Comparison of ENCODE assay signal across 9 cellular contexts in the genomic region with DNA sequence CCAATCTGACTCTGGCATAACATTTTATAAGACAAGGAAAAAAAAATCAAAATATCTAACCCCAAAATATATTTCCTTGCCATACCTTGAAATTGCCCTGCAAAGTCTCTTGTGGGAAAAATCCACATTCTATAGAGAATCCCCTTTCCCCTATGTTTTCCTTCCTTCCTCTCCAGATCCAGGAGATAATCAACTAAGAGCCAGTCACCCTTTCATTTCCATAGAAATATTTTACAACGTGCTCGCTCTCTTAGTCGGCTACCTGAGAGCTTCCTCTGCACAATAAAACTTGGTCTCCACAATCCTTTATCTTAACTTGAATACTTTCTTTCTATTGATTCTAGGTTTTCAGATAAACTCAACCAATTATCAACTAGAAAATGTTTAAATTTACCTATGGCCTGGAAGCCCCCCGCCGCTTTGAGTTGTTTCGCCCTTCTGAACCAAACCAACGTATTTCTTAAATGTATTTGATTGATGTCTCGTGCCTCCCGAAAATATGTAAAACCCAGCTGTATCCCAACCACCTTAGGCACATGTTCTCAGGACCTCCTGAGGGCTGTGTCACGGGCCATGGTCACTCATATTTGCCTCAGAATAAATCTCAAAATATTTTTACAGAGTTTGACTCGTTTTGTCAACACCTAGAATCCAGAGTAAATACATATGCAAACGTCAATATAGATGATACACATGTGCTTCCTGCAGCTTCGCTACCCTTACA. TPM values are rescaled to one million over a fixed set of nuclear protein-coding genes. Genes with fewer than 3 reads are reported as not detected.
DNase-seq lines count a peak whose midpoint lies in the region; ATAC-seq lines count a peak whose summit lies in the region.
"Had no signal": no experiment of that assay in that cellular context is flagged by ENCODE, and none has a peak within 500 bp of the region (broad histone marks: within the 10 kb centered on the region; RNA-seq: fewer than 3 reads in every experiment).

No MANE protein-coding gene starts in this region.

- H3K9me3 ChIP-seq in iPS-18c (ENCODE audit: control insufficient read depth, insufficient read depth, low read length) = no peaks in the 10 kb centered on the region

- H3K9me3 Mint-ChIP-seq in activated T-helper 17 cell treated with anti-CD3 and anti-CD28 coated beads, Interleukin-2, amount 50 U/mL, for 72 hours = no peaks in the 10 kb centered on the region
- H3K9me3 Mint-ChIP-seq in stimulated activated naive CD8-positive, alpha-beta T cell treated with anti-CD3 and anti-CD28 coated beads, Interleukin-15, amount 100 ng/mL, for 72 hours = peaks cover 0 to 5% of the 10 kb centered on the region in 2 donors

- in situ Hi-C loops in G401 (cut with HindIII; ENCODE audit: low sequenced_read_pairs) = no loop called here

- peaks cover 12% of the 10 kb centered on the region for H3K36me3 Mint-ChIP-seq in activated T-helper 17 cell treated with anti-CD3 and anti-CD28 coated beads, Interleukin-2, amount 50 U/mL, for 72 hours (ENCODE audit: low read depth)

- H3K4me3 ChIP-seq in iPS-18c (ENCODE audit: insufficient read depth, low read depth, low read length) = peak overlapping the region; percentile 99

- DNase-seq in DMS 273 (lab: John Stamatoyannopoulos, UW; ENCODE audit: unreplicated experiment) (peak; percentile 16), DMS 273 treated with DMSO at 0.1 percent for 48 hours (lab: John Stamatoyannopoulos, UW) (no peak), G401 (ENCODE audit: low spot score) (no peak)
- no peak for DNase-seq in stimulated activated naive CD8-positive, alpha-beta T cell treated with anti-CD3 and anti-CD28 coated beads, Interleukin-15, amount 100 ng/mL, for 72 hours
- DNase-seq in activated CD4-positive, alpha-beta T cell treated with anti-CD3 and anti-CD28 coated beads for 4 hours = no peak
- DNase-seq: 8988T had no signal

- ATAC-seq in activated T-helper 17 cell treated with anti-CD3 and anti-CD28 coated beads, Interleukin-2, amount 50 U/mL, for 72 hours (replicated peaks) = no peak
- ATAC-seq in stimulated activated naive CD8-positive, alpha-beta T cell treated with anti-CD3 and anti-CD28 coated beads, Interleukin-15, amount 100 ng/mL, for 72 hours = no peak
- ATAC-seq in HG03039 (IDR thresholded peaks at IDR 0.05; ENCODE audit: unreplicated experiment) = no peak

- H3K27me3 Mint-ChIP-seq in activated T-helper 17 cell treated with anti-CD3 and anti-CD28 coated beads, Interleukin-2, amount 50 U/mL, for 72 hours = no peaks in the 10 kb centered on the region
- no peaks in the 10 kb centered on the region for H3K27me3 Mint-ChIP-seq in stimulated activated naive CD8-positive, alpha-beta T cell treated with anti-CD3 and anti-CD28 coated beads, Interleukin-15, amount 100 ng/mL, for 72 hours

- peak overlapping the region; percentile 92 for H3K27ac Mint-ChIP-seq in activated T-helper 17 cell treated with anti-CD3 and anti-CD28 coated beads, Interleukin-2, amount 50 U/mL, for 72 hours
- H3K27ac Mint-ChIP-seq in stimulated activated naive CD8-positive, alpha-beta T cell treated with anti-CD3 and anti-CD28 coated beads, Interleukin-15, amount 100 ng/mL, for 72 hours = peak overlapping the region; percentile 81 to 94

- H3K4me1 Mint-ChIP-seq in activated T-helper 17 cell treated with anti-CD3 and anti-CD28 coated beads, Interleukin-2, amount 50 U/mL, for 72 hours = peaks cover 22% of the 10 kb centered on the region
- H3K4me1 Mint-ChIP-seq in stimulated activated naive CD8-positive, alpha-beta T cell treated with anti-CD3 and anti-CD28 coated beads, Interleukin-15, amount 100 ng/mL, for 72 hours = peaks cover 59% of the 10 kb centered on the region

- peak overlapping the region; percentile 98 for H3K4me3 Mint-ChIP-seq in activated T-helper 17 cell treated with anti-CD3 and anti-CD28 coated beads, Interleukin-2, amount 50 U/mL, for 72 hours
- peak overlapping the region; percentile 88 to 90 for H3K4me3 Mint-ChIP-seq in stimulated activated naive CD8-positive, alpha-beta T cell treated with anti-CD3 and anti-CD28 coated beads, Interleukin-15, amount 100 ng/mL, for 72 hours

RNA-seq across cellular contexts. Expression of gene PSAP, which starts 0.9 kb away (rescaled TPM):
- 100 to 1,000 TPM; 121 to 153 TPM for total RNA-seq in activated T-helper 17 cell treated with anti-CD3 and anti-CD28 coated beads, Interleukin-2, amount 50 U/mL, for 72 hours
- total RNA-seq in G401 (2014; rRNA removed; shearing (Covaris generic)) = 582 and 588 TPM in 2 replicates
